25 cellular contexts compared by ENCODE assay signal in genomic region chr17:44206825-44207155, GRCh38. TPM values are rescaled to one million over a fixed set of nuclear protein-coding genes. Genes with fewer than 3 reads are reported as not detected.
"Had no signal": no experiment of that assay in that cellular context is flagged by ENCODE, and none has a peak within 500 bp of the region (broad histone marks: within the 10 kb centered on the region; RNA-seq: fewer than 3 reads in every experiment).

No MANE protein-coding gene starts in this region.

- H3K9ac ChIP-seq: parathyroid adenoma had no signal

- ATAC-seq: activated CD8-positive, alpha-beta T cell treated with anti-CD3 and anti-CD28 coated beads for 36 hours; activated T-cell treated with anti-CD3 and anti-CD28 coated beads, Interleukin-2, amount 50 U/mL, for 4 hours; esophagus mucosa; gastrocnemius medialis; left lobe of liver; stimulated activated effector memory CD8-positive, alpha-beta T cell treated with anti-CD3 and anti-CD28 coated beads, Interleukin-12 subunit alpha, Interleukin-12 subunit beta, amount 100 ng/mL, for 72 hours had no signal

- H3K27me3 ChIP-seq: brain microvascular endothelial cell, gastrocnemius medialis, sigmoid colon, stomach had no signal

- H3K4me3 Mint-ChIP-seq: activated B cell treated with CpG ODN at 0.5 μM for 24 hours; activated CD8-positive, alpha-beta T cell treated with anti-CD3 and anti-CD28 coated beads for 36 hours; activated naive CD4-positive, alpha-beta T cell treated with anti-CD3 and anti-CD28 coated beads, Interleukin-2, amount 10 ng/mL, durations not matched to agents 7 days and 5 days; mesothelial cell of epicardium; nephron; stimulated activated effector memory CD8-positive, alpha-beta T cell treated with anti-CD3 and anti-CD28 coated beads, Interleukin-12 subunit alpha, Interleukin-12 subunit beta, amount 100 ng/mL, for 72 hours; type B pancreatic cell had no signal

- FAIRE-seq: keratinocyte had no signal

- DNase-seq: activated B cell treated with CpG ODN at 0.5 μM for 24 hours; activated CD4-positive, alpha-beta T cell treated with anti-CD3 and anti-CD28 coated beads for 4 hours; activated effector memory CD4-positive, alpha-beta T cell treated with Interleukin-2 at 50 U/mL for 16 hours; activated naive CD4-positive, alpha-beta T cell treated with anti-CD3 and anti-CD28 coated beads, Interleukin-2, amount 10 ng/mL, durations not matched to agents 7 days and 5 days; activated T-cell treated with anti-CD3 and anti-CD28 coated beads, Interleukin-2, amount 50 U/mL, for 4 hours; aorta; brain microvascular endothelial cell; cortex of kidney; effector CD4-positive, alpha-beta T cell; gastrocnemius medialis; head of caudate nucleus; sigmoid colon; stimulated activated CD4-positive, alpha-beta T cell treated with anti-CD3 and anti-CD28 coated beads, Interleukin-4, amount 100 ng/mL, for 24 hours; stomach had no signal

- H3K4me3 ChIP-seq: gastrocnemius medialis, lung, sigmoid colon, stomach had no signal

- H2AFZ ChIP-seq: parathyroid adenoma had no signal

- H3K27ac ChIP-seq: brain microvascular endothelial cell, gastrocnemius medialis, parathyroid adenoma, sigmoid colon, stomach had no signal

- H3K27ac Mint-ChIP-seq: type B pancreatic cell had no signal

- H3K9me3 Mint-ChIP-seq: activated B cell treated with CpG ODN at 0.5 μM for 24 hours; activated CD8-positive, alpha-beta T cell treated with anti-CD3 and anti-CD28 coated beads for 36 hours; activated naive CD4-positive, alpha-beta T cell treated with anti-CD3 and anti-CD28 coated beads, Interleukin-2, amount 10 ng/mL, durations not matched to agents 7 days and 5 days; activated T-cell treated with anti-CD3 and anti-CD28 coated beads, Interleukin-2, amount 50 U/mL, for 4 hours; mesothelial cell of epicardium; nephron; stimulated activated effector memory CD8-positive, alpha-beta T cell treated with anti-CD3 and anti-CD28 coated beads, Interleukin-12 subunit alpha, Interleukin-12 subunit beta, amount 100 ng/mL, for 72 hours; type B pancreatic cell had no signal

- H3K27me3 Mint-ChIP-seq: activated B cell treated with CpG ODN at 0.5 μM for 24 hours; activated CD8-positive, alpha-beta T cell treated with anti-CD3 and anti-CD28 coated beads for 36 hours; activated naive CD4-positive, alpha-beta T cell treated with anti-CD3 and anti-CD28 coated beads, Interleukin-2, amount 10 ng/mL, durations not matched to agents 7 days and 5 days; type B pancreatic cell had no signal

- H3K9me3 ChIP-seq: gastrocnemius medialis, sigmoid colon, stomach had no signal

RNA-seq across cellular contexts. Expression of gene ASB16, which starts 36.3 kb away (rescaled TPM):
- total RNA-seq: activated B cell treated with CpG ODN at 0.5 μM for 24 hours, esophagus mucosa, left lobe of liver, temporal lobe had no signal
- polyA plus RNA-seq: keratinocyte had no signal
